In genomic region chr7:26144681-26145080, GRCh38 we compare ENCODE assay signal across 24 cellular contexts. TPM values are rescaled to one million over a fixed set of nuclear protein-coding genes. Genes with fewer than 3 reads are reported as not detected.
A peak's percentile ranks its signal among the peaks of the same experiment; 100 is the strongest.
DNase-seq lines count a peak whose midpoint lies in the region; ATAC-seq, FAIRE-seq and TF ChIP-seq lines count a peak whose summit lies in the region.
"Had no signal": no experiment of that assay in that cellular context is flagged by ENCODE, and none has a peak within 500 bp of the region (broad histone marks: within the 10 kb centered on the region; RNA-seq: fewer than 3 reads in every experiment).

No MANE protein-coding gene starts in this region.

- TF ChIP-seq EP300 in K562 (IDR thresholded peaks at IDR 0.05; ENCODE audit: low read length): no peak

- H3K4me1 ChIP-seq in A673 (ENCODE audit: insufficient read depth, low read length, poor library complexity, severe bottlenecking) (peaks cover 9% of the 10 kb centered on the region), IMR-90 (ENCODE audit: control insufficient read depth, insufficient read depth, low read length) (0 out of 2 replicates have a peak, but pooled peaks cover 2% of the 10 kb centered on the region), K562 (replicated peaks in 1 of 2; ENCODE audit: control insufficient read depth in 2 of 2, insufficient read depth in 2 of 2, low read length in 2 of 2) (peaks cover 0 to 6% of the 10 kb centered on the region in 2 experiments; a peak in 2 of 5 replicates)
- H3K4me1 ChIP-seq: BE2C had no signal

- CTCF ChIA-PET in activated naive CD4-positive, alpha-beta T cell treated with anti-CD3 and anti-CD28 coated beads for 36 hours (lab: Charles Lee): interaction anchor here (1.0 to 1.2 kb wide), 2 partner anchors 17 to 252 kb away, joined by 3 to 5 read pairs; no protein-coding TSS in a partner anchor
- CTCF ChIA-PET in A673 (lab: Charles Lee): no interaction called here
- CTCF ChIA-PET in IMR-90 (lab: Yijun Ruan, JAX): no interaction called here
- CTCF ChIA-PET in K562 (lab: Yijun Ruan, JAX; ENCODE audit: low intra/inter-chr PET ratio): no interaction called here

- H3K27ac ChIP-seq in A673 (ENCODE audit: low read depth, low read length, poor library complexity, severe bottlenecking) (no peak overlapping the region), IMR-90 (ENCODE audit: insufficient read depth, low read length) (no peak overlapping the region), K562 (ENCODE audit: extremely low read depth, low read depth, low read length) (no peak overlapping the region)
- H3K27ac ChIP-seq: BLaER1 treated with 17β-estradiol and CSF1 and Interleukin-3, amounts not matched to agents 10 nM and 100 nM had no signal

- no peak overlapping the region for H3K56ac ChIP-seq in IMR-90 (ENCODE audit: extremely low read depth, insufficient read depth, low read length)

- H2BK15ac ChIP-seq in IMR-90 (ENCODE audit: low read depth, low read length): no peak overlapping the region

- TF ChIP-seq CTCF in A673 (conservative IDR thresholded peaks at IDR 0.05; ENCODE audit: low read depth, low read length): no peak
- TF ChIP-seq CTCF in IMR-90 (conservative IDR thresholded peaks at IDR 0.05; ENCODE audit: low read depth, low read length): no peak
- no peak for TF ChIP-seq CTCF in K562 (IDR thresholded peaks at IDR 0.05 in 2 of 3, conservative IDR thresholded peaks at IDR 0.05 in 1 of 3; ENCODE audit: insufficient read depth in 2 of 3, low read depth in 1 of 3, low read length in 3 of 3)

- H3K4me3 ChIP-seq in A673 (ENCODE audit: low read depth, low read length, poor library complexity, severe bottlenecking) (no peak overlapping the region), IMR-90 (ENCODE audit: insufficient read depth, low read depth, low read length) (no peak overlapping the region), K562 (no peak overlapping the region)
- H3K4me3 ChIP-seq: BLaER1 treated with 17β-estradiol and CSF1 and Interleukin-3, amounts not matched to agents 10 nM and 100 nM; GM12878; GM23338 had no signal

- H3K14ac ChIP-seq in IMR-90 (replicated peaks; ENCODE audit: low read depth, low read length): no peak overlapping the region

- H3K4me1 Mint-ChIP-seq in activated naive CD4-positive, alpha-beta T cell treated with anti-CD3 and anti-CD28 coated beads, Interleukin-2, amount 50 U/mL, for 24 hours: no peaks in the 10 kb centered on the region
- H3K4me1 Mint-ChIP-seq in activated naive CD4-positive, alpha-beta T cell treated with anti-CD3 and anti-CD28 coated beads for 36 hours (ENCODE audit: low read depth): no peaks in the 10 kb centered on the region
- H3K4me1 Mint-ChIP-seq: CD4-positive, alpha-beta memory T cell had no signal

- no peak overlapping the region for H2AK5ac ChIP-seq in IMR-90 (ENCODE audit: low read depth, low read length)

- no peaks in the 10 kb centered on the region for H3K79me1 ChIP-seq in IMR-90 (ENCODE audit: low read depth in 1 of 2, low read length in 2 of 2)

- H3K27me3 Mint-ChIP-seq in activated naive CD4-positive, alpha-beta T cell treated with anti-CD3 and anti-CD28 coated beads, Interleukin-2, amount 50 U/mL, for 24 hours: no peaks in the 10 kb centered on the region
- H3K27me3 Mint-ChIP-seq in activated naive CD4-positive, alpha-beta T cell treated with anti-CD3 and anti-CD28 coated beads for 36 hours (ENCODE audit: low read depth): peaks cover 4% of the 10 kb centered on the region

- H2AK9ac ChIP-seq in IMR-90 (replicated peaks; ENCODE audit: low read depth, low read length, poor library complexity): no peak overlapping the region

- no peak overlapping the region for H3K4ac ChIP-seq in IMR-90 (ENCODE audit: low read depth, low read length)

- no peak overlapping the region for H3K23ac ChIP-seq in IMR-90 (ENCODE audit: low read depth, low read length)

- BruUV-seq in A673 (replicated peaks; lab: Mats Ljungman, UMichigan): no TSS peak
- BruUV-seq in IMR-90 (replicated peaks; lab: Mats Ljungman, UMichigan): no TSS peak
- no TSS peak for BruUV-seq in K562 (replicated peaks; lab: Mats Ljungman, UMichigan)

- H3K27me3 ChIP-seq in A673 (replicated peaks; ENCODE audit: insufficient read depth, low read depth, low read length, poor library complexity) (no peaks in the 10 kb centered on the region), IMR-90 (ENCODE audit: control insufficient read depth, insufficient read depth, low read length) (0 out of 2 replicates have a peak, but pooled peaks cover 2% of the 10 kb centered on the region), K562 (ENCODE audit: control insufficient read depth in 2 of 2, insufficient read depth in 2 of 2, low read length in 2 of 2) (peaks cover 0 to 5% of the 10 kb centered on the region in 2 experiments; a peak in 2 of 5 replicates)
- H3K27me3 ChIP-seq: BLaER1 treated with 17β-estradiol and CSF1 and Interleukin-3, amounts not matched to agents 10 nM and 100 nM had no signal

- peaks cover 2% of the 10 kb centered on the region for H3K36me3 Mint-ChIP-seq in activated naive CD4-positive, alpha-beta T cell treated with anti-CD3 and anti-CD28 coated beads, Interleukin-2, amount 50 U/mL, for 24 hours
- no peaks in the 10 kb centered on the region for H3K36me3 Mint-ChIP-seq in activated naive CD4-positive, alpha-beta T cell treated with anti-CD3 and anti-CD28 coated beads for 36 hours (ENCODE audit: low read depth)
- H3K36me3 Mint-ChIP-seq: CD4-positive, alpha-beta memory T cell had no signal

- H3K18ac ChIP-seq in IMR-90 (ENCODE audit: low read depth, low read length): no peak overlapping the region

- H4K5ac ChIP-seq in IMR-90 (ENCODE audit: low read depth, low read length): no peak overlapping the region

- TF ChIP-seq RAD21 in IMR-90 (IDR thresholded peaks at IDR 0.05; ENCODE audit: low read length): no peak
- no peak for TF ChIP-seq RAD21 in K562 (CRISPR knock-in tag; conservative IDR thresholded peaks at IDR 0.05 in 1 of 2, IDR thresholded peaks at IDR 0.05 in 1 of 2)

- no peaks in the 10 kb centered on the region for H4K20me1 ChIP-seq in IMR-90 (ENCODE audit: insufficient read depth, low read length)
- H4K20me1 ChIP-seq in K562 (replicated peaks; ENCODE audit: control insufficient read depth, insufficient read depth, low read length): no peaks in the 10 kb centered on the region
- H4K20me1 ChIP-seq: BLaER1 treated with 17β-estradiol and CSF1 and Interleukin-3, amounts not matched to agents 10 nM and 100 nM had no signal

- TF ChIP-seq POLR2A in IMR-90 (IDR thresholded peaks at IDR 0.05; ENCODE audit: low read depth, low read length) (no peak), K562 (conservative IDR thresholded peaks at IDR 0.05) (no peak)

- H2AFZ ChIP-seq in IMR-90 (replicated peaks; ENCODE audit: low read length, poor library complexity): no peak overlapping the region
- H2AFZ ChIP-seq in K562 (ENCODE audit: low read depth, low read length): no peak overlapping the region
- H2AFZ ChIP-seq: GM23338 had no signal

- WGBS in IMR-90 (ENCODE audit: extremely low coverage in 2 of 2, insufficient read length in 1 of 2), 2 experiments: 20% methylated on average over 1 of the region's 3 CpGs; no CpG with 5 or more reads in 1 of the 2 experiments
- 35% methylated on average over 3 of the region's 3 CpGs for WGBS in K562 (ENCODE audit: insufficient coverage, low coverage, missing lambda C conversion rate)

- dilution Hi-C loops in IMR-90 (cut with HindIII; ENCODE audit: low sequenced_read_pairs, unreplicated experiment): no loop called here

- H2BK5ac ChIP-seq in IMR-90 (ENCODE audit: low read depth, low read length, poor library complexity, severe bottlenecking): no peak overlapping the region

- no peak for ATAC-seq in IMR-90 (ENCODE audit: low read depth)
- no peak for ATAC-seq in K562
- ATAC-seq in HG02759 (IDR thresholded peaks at IDR 0.05; ENCODE audit: unreplicated experiment): no peak
- ATAC-seq: GM12878, GM23338, HCT116 had no signal

- no peak for DNase-seq in activated naive CD4-positive, alpha-beta T cell treated with anti-CD3 and anti-CD28 coated beads for 36 hours
- DNase-seq in A673 (ENCODE audit: low spot score) (peak; percentile 37), IMR-90 (no peak), K562 (ENCODE audit: extremely low read depth in 1 of 4, low spot score in 3 of 4) (no peak), amniotic stem cell (lab: John Stamatoyannopoulos, UW) (no peak), C1 segment of cervical spinal cord (lab: John Stamatoyannopoulos, UW) (no peak)
- DNase-seq: 8988T; ACHN; AML-193; BE2C; Calu3; CD4-positive, alpha-beta memory T cell; COR-L47; DMS53; DND-41; H9 had no signal

- H3K4me2 ChIP-seq in IMR-90 (ENCODE audit: low read depth, low read length) (no peak overlapping the region), K562 (ENCODE audit: insufficient read depth, low read length) (no peak overlapping the region)
- H3K4me2 ChIP-seq: GM23338 had no signal

- H3K4me3 Mint-ChIP-seq in activated naive CD4-positive, alpha-beta T cell treated with anti-CD3 and anti-CD28 coated beads, Interleukin-2, amount 50 U/mL, for 24 hours: no peak overlapping the region
- H3K4me3 Mint-ChIP-seq in activated naive CD4-positive, alpha-beta T cell treated with anti-CD3 and anti-CD28 coated beads for 36 hours: no peak overlapping the region
- H3K4me3 Mint-ChIP-seq: CD4-positive, alpha-beta memory T cell; GM23338; H9 had no signal

- H2BK20ac ChIP-seq in IMR-90 (ENCODE audit: low read depth, low read length): no peak overlapping the region

- H3K9me1 ChIP-seq in IMR-90 (ENCODE audit: insufficient read depth, low read length) (peaks cover 4% of the 10 kb centered on the region; the same call in 1 of the 2 replicates), K562 (ENCODE audit: control insufficient read depth, insufficient read depth, low read length) (no peaks in the 10 kb centered on the region)

- POLR2A ChIA-PET in A673 (lab: Charles Lee; ENCODE audit: low non-redundant PET) (interaction anchor here (0.6 to 0.7 kb wide), 2 partner anchors 37 to 251 kb away, joined by 3 to 6 read pairs; no protein-coding TSS in a partner anchor), IMR-90 (lab: Charles Lee; ENCODE audit: unreplicated experiment) (no interaction called here), K562 (lab: Yijun Ruan, JAX) (interaction anchor here (1.3 kb wide), 1 partner anchor 13 kb away, joined by 4 read pairs; no protein-coding TSS in a partner anchor)

- H3K9me3 Mint-ChIP-seq in activated naive CD4-positive, alpha-beta T cell treated with anti-CD3 and anti-CD28 coated beads, Interleukin-2, amount 50 U/mL, for 24 hours: no peaks in the 10 kb centered on the region
- H3K9me3 Mint-ChIP-seq in activated naive CD4-positive, alpha-beta T cell treated with anti-CD3 and anti-CD28 coated beads for 36 hours: peaks cover 4% of the 10 kb centered on the region
- H3K9me3 Mint-ChIP-seq: CD4-positive, alpha-beta memory T cell had no signal

- H3K9ac ChIP-seq in IMR-90 (ENCODE audit: low read depth, low read length) (no peak overlapping the region), K562 (ENCODE audit: insufficient read depth in 1 of 2, low read depth in 2 of 2, low read length in 2 of 2) (no peak overlapping the region)
- H3K9ac ChIP-seq: BLaER1 treated with 17β-estradiol and CSF1 and Interleukin-3, amounts not matched to agents 10 nM and 100 nM had no signal

- H3K79me2 ChIP-seq in K562 (ENCODE audit: control insufficient read depth, insufficient read depth, low read length): no peaks in the 10 kb centered on the region

- intact Hi-C loops in activated naive CD4-positive, alpha-beta T cell treated with anti-CD3 and anti-CD28 coated beads for 36 hours (cut with micrococcal nuclease): no loop called here
- intact Hi-C loops in A673 (cut with micrococcal nuclease; ENCODE audit: unreplicated experiment): no loop called here
- intact Hi-C loops in IMR-90 (cut with micrococcal nuclease): no loop called here
- intact Hi-C loops in K562 (cut with micrococcal nuclease): no loop called here

- H3K36me3 ChIP-seq in A673 (ENCODE audit: insufficient read depth, low read length, poor library complexity, severe bottlenecking) (no peaks in the 10 kb centered on the region), IMR-90 (ENCODE audit: control insufficient read depth, insufficient read depth, low read length) (no peaks in the 10 kb centered on the region), K562 (ENCODE audit: control insufficient read depth, insufficient read depth, low read length) (no peaks in the 10 kb centered on the region)
- H3K36me3 ChIP-seq: BE2C; BLaER1 treated with 17β-estradiol and CSF1 and Interleukin-3, amounts not matched to agents 10 nM and 100 nM had no signal

- H3K9me3 ChIP-seq in A673 (ENCODE audit: low read depth, low read length, poor library complexity, severe bottlenecking) (no peaks in the 10 kb centered on the region), IMR-90 (ENCODE audit: control insufficient read depth, insufficient read depth, low read length) (no peaks in the 10 kb centered on the region), K562 (replicated peaks; ENCODE audit: control insufficient read depth, insufficient read depth, low read depth, low read length) (no peaks in the 10 kb centered on the region)
- H3K9me3 ChIP-seq: BE2C had no signal

- no peak for FAIRE-seq in K562 (lab: Jason Lieb, UNC)
- FAIRE-seq: G401.6, GM12878, GM19239 had no signal

- in situ Hi-C loops in IMR-90 (cut with MboI; ENCODE audit: low sequenced_read_pairs) (no loop called here), K562 (cut with MboI) (no loop called here)

- H4K8ac ChIP-seq in IMR-90 (ENCODE audit: low read depth in 2 of 2, low read length in 2 of 2): no peak overlapping the region

- no peak overlapping the region for H2BK120ac ChIP-seq in IMR-90 (ENCODE audit: low read depth, low read length)

- H4K91ac ChIP-seq in IMR-90 (ENCODE audit: insufficient read depth, low read depth, low read length): no peak overlapping the region

- peak overlapping the region; percentile 55 for H3K27ac Mint-ChIP-seq in activated naive CD4-positive, alpha-beta T cell treated with anti-CD3 and anti-CD28 coated beads, Interleukin-2, amount 50 U/mL, for 24 hours
- no peak overlapping the region for H3K27ac Mint-ChIP-seq in activated naive CD4-positive, alpha-beta T cell treated with anti-CD3 and anti-CD28 coated beads for 36 hours
- H3K27ac Mint-ChIP-seq: CD4-positive, alpha-beta memory T cell; GM23338; H9 had no signal

RNA-seq across cellular contexts. Expression of gene NFE2L3, which starts 7.3 kb away (rescaled TPM):
- 10 to 100 TPM; 12.5 to 12.9 TPM for total RNA-seq in activated naive CD4-positive, alpha-beta T cell treated with anti-CD3 and anti-CD28 coated beads for 36 hours
- total RNA-seq in A673 (2021): 8.5 and 8.6 TPM in 2 replicates
- 37.8 and 43.2 TPM in 2 replicates for total RNA-seq in IMR-90 (2012; rRNA removed)
- polyA plus RNA-seq in IMR-90 (2012; rRNA removed): 22.8 and 28.0 TPM in 2 replicates
- 9.0 and 13.0 TPM in 2 replicates for polyA plus RNA-seq in IMR-90 (2012; cell fraction: cytosol; rRNA removed)
- 5.1 and 19.4 TPM in 2 replicates for polyA plus RNA-seq in IMR-90 (2012; cell fraction: nucleus; rRNA removed; ENCODE audit: low replicate concordance)
- total RNA-seq in K562 (2011; cell fraction: chromatin; rRNA removed; ENCODE audit: low replicate concordance): 6.9 and 15.2 TPM in 2 replicates
- 7.7 and 8.9 TPM in 2 replicates for total RNA-seq in K562 (2011; cell fraction: nucleolus; rRNA removed)
- 12.5 and 15.0 TPM in 2 replicates for total RNA-seq in K562 (2011; cell fraction: nucleoplasm; rRNA removed)
- 9.1 and 14.1 TPM in 2 replicates for total RNA-seq in K562 (2014; rRNA removed)
- 16.2 and 17.0 TPM in 2 replicates for total RNA-seq in K562 (2014; rRNA removed; fragmentation: Illumina TruSeq; extraction: Trizol)
- 14.3 and 15.2 TPM in 2 replicates for total RNA-seq in K562 (2015; rRNA removed; fragmentation: Illumina TruSeq; extraction: Trizol)
- total RNA-seq in K562 (2021): 11.8 and 12.2 TPM in 2 replicates
- polyA plus RNA-seq in K562 (2011; rRNA removed): 12.4 and 13.7 TPM in 2 replicates
- polyA plus RNA-seq in K562 (2011; cell fraction: cytosol; rRNA removed): 4.6 and 7.2 TPM in 2 replicates
- polyA plus RNA-seq in K562 (2011; cell fraction: nucleus; rRNA removed): 3.7 and 7.1 TPM in 2 replicates
- polyA plus RNA-seq in K562 (2012): 7.3 and 11.7 TPM in 2 replicates
- polyA plus RNA-seq in K562 (2014; fragmentation: Illumina TruSeq; extraction: Trizol): 14.4 and 16.9 TPM in 2 replicates
- 1 to 10 TPM; 2.9 to 4.8 TPM for polyA plus RNA-seq in K562 (2014; fragmentation: Nextera tagmentation; extraction: Ambion mirVana)
- 9.5 and 10.7 TPM in 2 replicates for polyA plus RNA-seq in K562 (2014; rRNA removed)
- 14.4 and 20.7 TPM in 2 replicates for polyA minus RNA-seq in K562 (2011; rRNA and poly(A)+ RNA removed)
- polyA minus RNA-seq in K562 (2011; cell fraction: cytosol; rRNA and poly(A)+ RNA removed): 3.3 and 5.5 TPM in 2 replicates
- 4.0 and 13.1 TPM in 2 replicates for polyA minus RNA-seq in K562 (2011; cell fraction: nucleus; rRNA and poly(A)+ RNA removed)

RNA-seq across cellular contexts. Expression of gene HNRNPA2B1, which starts 55.9 kb away (rescaled TPM):
- total RNA-seq in activated naive CD4-positive, alpha-beta T cell treated with anti-CD3 and anti-CD28 coated beads for 36 hours: 100 to 1,000 TPM; 925 to 950 TPM
- total RNA-seq in A673 (2021) (1,150 and 1,229 TPM in 2 replicates), IMR-90 (2012; rRNA removed) (49.3 and 118 TPM in 2 replicates), K562 (2014; rRNA removed) (604 and 630 TPM in 2 replicates), K562 (2014; rRNA removed; fragmentation: Illumina TruSeq; extraction: Trizol) (728 and 855 TPM in 2 replicates), K562 (2015; rRNA removed; fragmentation: Illumina TruSeq; extraction: Trizol) (730 and 803 TPM in 2 replicates), K562 (2021) (707 and 876 TPM in 2 replicates)
- polyA plus RNA-seq in IMR-90 (2012; rRNA removed) (417 and 515 TPM in 2 replicates), K562 (2011; rRNA removed) (466 and 782 TPM in 2 replicates), K562 (2014; fragmentation: Illumina TruSeq; extraction: Trizol) (1,478 and 1,489 TPM in 2 replicates), K562 (2014; fragmentation: Nextera tagmentation; extraction: Ambion mirVana) (1,000 to 10,000 TPM in 1 of 2 experiments, 100 to 1,000 TPM in 1; 865 to 1,390 TPM), K562 (2014; rRNA removed) (1,850 and 1,989 TPM in 2 replicates)
- 51.3 and 57.4 TPM in 2 replicates for polyA plus RNA-seq in IMR-90 (2012; cell fraction: cytosol; rRNA removed)
- polyA plus RNA-seq in IMR-90 (2012; cell fraction: nucleus; rRNA removed; ENCODE audit: low replicate concordance): 46.0 and 266 TPM in 2 replicates
- total RNA-seq in K562 (2011; cell fraction: chromatin; rRNA removed; ENCODE audit: low replicate concordance): 193 and 905 TPM in 2 replicates
- 107 and 139 TPM in 2 replicates for total RNA-seq in K562 (2011; cell fraction: nucleolus; rRNA removed)
- 296 and 406 TPM in 2 replicates for total RNA-seq in K562 (2011; cell fraction: nucleoplasm; rRNA removed)
- 112 and 259 TPM in 2 replicates for polyA plus RNA-seq in K562 (2011; cell fraction: cytosol; rRNA removed)
- 299 and 394 TPM in 2 replicates for polyA plus RNA-seq in K562 (2011; cell fraction: nucleus; rRNA removed)
- polyA plus RNA-seq in K562 (2012): 752 and 1,692 TPM in 2 replicates
- 654 and 757 TPM in 2 replicates for polyA minus RNA-seq in K562 (2011; rRNA and poly(A)+ RNA removed)
- polyA minus RNA-seq in K562 (2011; cell fraction: cytosol; rRNA and poly(A)+ RNA removed): 230 and 283 TPM in 2 replicates
- 153 and 242 TPM in 2 replicates for polyA minus RNA-seq in K562 (2011; cell fraction: nucleus; rRNA and poly(A)+ RNA removed)

RNA-seq across cellular contexts. Expression of gene CBX3, which starts 56.9 kb away (rescaled TPM):
- total RNA-seq in activated naive CD4-positive, alpha-beta T cell treated with anti-CD3 and anti-CD28 coated beads for 36 hours: 100 to 1,000 TPM; 260 to 273 TPM
- total RNA-seq in A673 (2021) (228 TPM in 2 replicates), IMR-90 (2012; rRNA removed) (38.2 and 85.0 TPM in 2 replicates), K562 (2014; rRNA removed) (210 and 244 TPM in 2 replicates), K562 (2014; rRNA removed; fragmentation: Illumina TruSeq; extraction: Trizol) (413 and 480 TPM in 2 replicates), K562 (2015; rRNA removed; fragmentation: Illumina TruSeq; extraction: Trizol) (337 and 363 TPM in 2 replicates), K562 (2021) (253 and 256 TPM in 2 replicates)
- polyA plus RNA-seq in IMR-90 (2012; rRNA removed) (65.6 and 76.5 TPM in 2 replicates), K562 (2011; rRNA removed) (293 and 364 TPM in 2 replicates), K562 (2014; fragmentation: Illumina TruSeq; extraction: Trizol) (310 and 328 TPM in 2 replicates), K562 (2014; fragmentation: Nextera tagmentation; extraction: Ambion mirVana) (100 to 1,000 TPM; 198 to 245 TPM), K562 (2014; rRNA removed) (389 and 408 TPM in 2 replicates)
- polyA plus RNA-seq in IMR-90 (2012; cell fraction: cytosol; rRNA removed): 7.2 and 7.8 TPM in 2 replicates
- 41.4 and 59.8 TPM in 2 replicates for polyA plus RNA-seq in IMR-90 (2012; cell fraction: nucleus; rRNA removed; ENCODE audit: low replicate concordance)
- 99.0 and 229 TPM in 2 replicates for total RNA-seq in K562 (2011; cell fraction: chromatin; rRNA removed; ENCODE audit: low replicate concordance)
- 91.9 and 108 TPM in 2 replicates for total RNA-seq in K562 (2011; cell fraction: nucleolus; rRNA removed)
- total RNA-seq in K562 (2011; cell fraction: nucleoplasm; rRNA removed): 152 and 198 TPM in 2 replicates
- 75.2 and 113 TPM in 2 replicates for polyA plus RNA-seq in K562 (2011; cell fraction: cytosol; rRNA removed)
- polyA plus RNA-seq in K562 (2011; cell fraction: nucleus; rRNA removed): 155 and 212 TPM in 2 replicates
- 208 and 278 TPM in 2 replicates for polyA plus RNA-seq in K562 (2012)
- polyA minus RNA-seq in K562 (2011; rRNA and poly(A)+ RNA removed): 124 and 155 TPM in 2 replicates
- polyA minus RNA-seq in K562 (2011; cell fraction: cytosol; rRNA and poly(A)+ RNA removed): 51.7 and 53.1 TPM in 2 replicates
- polyA minus RNA-seq in K562 (2011; cell fraction: nucleus; rRNA and poly(A)+ RNA removed): 135 and 212 TPM in 2 replicates
